Comparison of ENCODE assay signal across 15 cellular contexts in genomic region chr3:26621891-26622633, GRCh38. TPM values are rescaled to one million over a fixed set of nuclear protein-coding genes. Genes with fewer than 3 reads are reported as not detected.
DNase-seq lines count a peak whose midpoint lies in the region; FAIRE-seq and TF ChIP-seq lines count a peak whose summit lies in the region.
"Had no signal": no experiment of that assay in that cellular context is flagged by ENCODE, and none has a peak within 500 bp of the region (broad histone marks: within the 10 kb centered on the region; RNA-seq: fewer than 3 reads in every experiment).

No MANE protein-coding gene starts in this region.

- H3K4me1 Mint-ChIP-seq in brain: peaks cover 53% of the 10 kb centered on the region
- H3K4me1 Mint-ChIP-seq: CD4-positive, CD25-positive, alpha-beta regulatory T cell had no signal

- peak overlapping the region; percentile 89 to 100 (median 98) for H3K27ac Mint-ChIP-seq in brain
- H3K27ac Mint-ChIP-seq: activated naive CD4-positive, alpha-beta T cell treated with anti-CD3 and anti-CD28 coated beads for 36 hours had no signal

- H3K9me3 Mint-ChIP-seq in brain: peaks cover 0 to 3% (median 0%) of the 10 kb centered on the region in 5 experiments
- H3K9me3 Mint-ChIP-seq: activated naive CD4-positive, alpha-beta T cell treated with anti-CD3 and anti-CD28 coated beads for 36 hours had no signal

- TF ChIP-seq CTCF in GM10266 (IDR thresholded peaks at IDR 0.05; ENCODE audit: control insufficient read depth, insufficient read depth, low read depth, missing control alignments): no peak
- no peak for TF ChIP-seq CTCF in brain (conservative IDR thresholded peaks at IDR 0.05)

- H3K4me3 Mint-ChIP-seq in brain: peak overlapping the region; percentile 90 to 98 (median 93)
- H3K4me3 Mint-ChIP-seq: activated naive CD4-positive, alpha-beta T cell treated with anti-CD3 and anti-CD28 coated beads for 36 hours; CD4-positive, CD25-positive, alpha-beta regulatory T cell had no signal

- no peaks in the 10 kb centered on the region for H3K36me3 Mint-ChIP-seq in brain
- H3K36me3 Mint-ChIP-seq: CD4-positive, CD25-positive, alpha-beta regulatory T cell had no signal

- FAIRE-seq in GM12892 (lab: Jason Lieb, UNC): no peak

- no peak for TF ChIP-seq POLR2A in GM12892 (IDR thresholded peaks at IDR 0.05; ENCODE audit: low read depth, low read length)

- peaks cover 18% of the 10 kb centered on the region for H3K27me3 Mint-ChIP-seq in brain

- peak; percentile 13 for DNase-seq in GM10266 (ENCODE audit: extremely low spot score)
- DNase-seq in left kidney (ENCODE audit: low read depth, low spot score): peak; percentile 60
- peak; percentile 63 for DNase-seq in retina
- no peak for DNase-seq in GM12892 (ENCODE audit: insufficient read length)
- DNase-seq in stimulated activated naive CD4-positive, alpha-beta T cell treated with Interleukin-2 at 50 U/mL for 16 hours (lab: John Stamatoyannopoulos, UW): no peak
- no peak for DNase-seq in dermis blood vessel endothelial cell
- no peak for DNase-seq in effector CD4-positive, alpha-beta T cell
- DNase-seq: activated CD4-positive, alpha-beta T cell treated with anti-CD3 and anti-CD28 coated beads, Interleukin-2, amount 50 U/mL, for 4 hours; activated naive CD4-positive, alpha-beta T cell treated with anti-CD3 and anti-CD28 coated beads for 36 hours; CD4-positive, CD25-positive, alpha-beta regulatory T cell; NCI-H526 treated with DMSO at 0.1 percent for 48 hours; stimulated activated CD4-positive, alpha-beta T cell treated with anti-CD3 and anti-CD28 coated beads, Interleukin-4, amount 100 ng/mL, for 4 hours had no signal

RNA-seq across cellular contexts. Expression of gene LRRC3B, which starts 0.5 kb away (rescaled TPM):
- polyA plus RNA-seq in brain (ENCODE audit: insufficient read depth, low read depth, low replicate concordance): 4.8 TPM
- not detected for polyA plus RNA-seq in GM12892 (2012; ENCODE audit: missing spikeins)
- not detected in 2 replicates for total RNA-seq in dermis blood vessel endothelial cell
- total RNA-seq: activated naive CD4-positive, alpha-beta T cell treated with anti-CD3 and anti-CD28 coated beads for 36 hours; CD4-positive, CD25-positive, alpha-beta regulatory T cell; dermis microvascular lymphatic vessel endothelial cell; M059J had no signal
- polyA plus RNA-seq: CD4-positive, CD25-positive, alpha-beta regulatory T cell had no signal

Comparison
In these comparisons a context has a peak if more than half of its experiments do, and no peak if none do; other contexts are left out.
1. DNase-seq: peak in GM10266 (single experiment), left kidney (single experiment) and retina (single experiment); none in GM12892 (single experiment), stimulated activated naive CD4-positive, alpha-beta T cell treated with Interleukin-2 at 50 U/mL for 16 hours (single experiment), dermis blood vessel endothelial cell (single experiment) and effector CD4-positive, alpha-beta T cell (single experiment).